Comparison of ENCODE assay signal across 1 cellular context in genomic region chr7:50418526-50418925, GRCh38.
TF ChIP-seq lines count a peak whose summit lies in the region.

No MANE protein-coding gene starts in this region.

TF ChIP-seq in HepG2, 621 proteins besides CTCF, POLR2A, EP300 and RAD21 (continued from another document):
- TF ChIP-seq ZNF180 (CRISPR knock-in tag; IDR thresholded peaks at IDR 0.05; ENCODE audit: borderline replicate concordance, low read depth) = no peak
